21 cellular contexts compared by ENCODE assay signal in genomic region chr19:47443331-47443730, GRCh38. TPM values are rescaled to one million over a fixed set of nuclear protein-coding genes. Genes with fewer than 3 reads are reported as not detected.
DNase-seq lines count a peak whose midpoint lies in the region; ATAC-seq, FAIRE-seq and TF ChIP-seq lines count a peak whose summit lies in the region.
"Had no signal": no experiment of that assay in that cellular context is flagged by ENCODE, and none has a peak within 500 bp of the region (broad histone marks: within the 10 kb centered on the region; RNA-seq: fewer than 3 reads in every experiment).

No MANE protein-coding gene starts in this region.

- CTCF ChIA-PET in H1 (lab: Charles Lee; ENCODE audit: partially characterized antibody): interaction anchor here (0.8 to 24.5 kb wide), 3 partner anchors 40 to 264 kb away, joined by 3 to 436 read pairs (median 3); partner anchors contain the start of genes EHD2 and KPTN

- H3K27me3 ChIP-seq in H1 (replicated peaks in 1 of 4; ENCODE audit: control insufficient read depth in 3 of 4, extremely low read depth in 1 of 4, insufficient read depth in 3 of 4, low read length in 3 of 4) (peaks cover 0 to 8% (median 7%) of the 10 kb centered on the region in 4 experiments; a peak in 5 of 7 replicates), left ventricle myocardium inferior (ENCODE audit: low read depth) (peaks cover 90% of the 10 kb centered on the region)

- no peak overlapping the region for H3K27ac Mint-ChIP-seq in activated naive CD8-positive, alpha-beta T cell treated with anti-CD3 and anti-CD28 coated beads, Interleukin-2, amount 10 ng/mL, durations not matched to agents 7 days and 5 days
- no peak overlapping the region for H3K27ac Mint-ChIP-seq in activated naive CD8-positive, alpha-beta T cell treated with anti-CD3 and anti-CD28 coated beads, Interleukin-2, amount 50 U/mL, for 24 hours
- H3K27ac Mint-ChIP-seq in natural killer cell: no peak overlapping the region
- peak overlapping the region; percentile 3 for H3K27ac Mint-ChIP-seq in stimulated activated effector memory CD8-positive, alpha-beta T cell treated with anti-CD3 and anti-CD28 coated beads, Interleukin-12 subunit alpha, Interleukin-12 subunit beta, amount 100 ng/mL, for 72 hours
- H3K27ac Mint-ChIP-seq: GM23338 had no signal

- H3K4me2 ChIP-seq in H1 (ENCODE audit: insufficient read depth in 1 of 2, low read depth in 2 of 2, low read length in 2 of 2): no peak overlapping the region
- H3K4me2 ChIP-seq: BLaER1, GM23338 had no signal

- no peaks in the 10 kb centered on the region for H3K36me3 Mint-ChIP-seq in activated naive CD8-positive, alpha-beta T cell treated with anti-CD3 and anti-CD28 coated beads, Interleukin-2, amount 10 ng/mL, durations not matched to agents 7 days and 5 days
- no peaks in the 10 kb centered on the region for H3K36me3 Mint-ChIP-seq in activated naive CD8-positive, alpha-beta T cell treated with anti-CD3 and anti-CD28 coated beads, Interleukin-2, amount 50 U/mL, for 24 hours (ENCODE audit: low read depth)
- no peaks in the 10 kb centered on the region for H3K36me3 Mint-ChIP-seq in natural killer cell
- no peaks in the 10 kb centered on the region for H3K36me3 Mint-ChIP-seq in stimulated activated effector memory CD8-positive, alpha-beta T cell treated with anti-CD3 and anti-CD28 coated beads, Interleukin-12 subunit alpha, Interleukin-12 subunit beta, amount 100 ng/mL, for 72 hours

- peak overlapping the region; percentile 81; the same call in 1 of the 2 replicates for H2BK15ac ChIP-seq in H1 (ENCODE audit: low read length)

- no peak for DNase-seq in activated naive CD8-positive, alpha-beta T cell treated with anti-CD3 and anti-CD28 coated beads, Interleukin-2, amount 10 ng/mL, durations not matched to agents 7 days and 5 days
- DNase-seq in activated naive CD8-positive, alpha-beta T cell treated with anti-CD3 and anti-CD28 coated beads, Interleukin-2, amount 50 U/mL, for 24 hours: no peak
- DNase-seq in H1 (ENCODE audit: low read depth in 1 of 2, low spot score in 2 of 2): no peak
- DNase-seq in natural killer cell: no peak
- no peak for DNase-seq in stimulated activated effector memory CD8-positive, alpha-beta T cell treated with anti-CD3 and anti-CD28 coated beads, Interleukin-12 subunit alpha, Interleukin-12 subunit beta, amount 100 ng/mL, for 72 hours (ENCODE audit: low spot score in 2 of 2)
- no peak for DNase-seq in COLO829 (ENCODE audit: low spot score)
- DNase-seq in left ventricle myocardium inferior: no peak
- DNase-seq in KBM-7: no peak
- DNase-seq: COR-L47, DMS153, DMS79 treated with DMSO at 0.1 percent for 48 hours, EL, H9 had no signal

- H3K4me1 Mint-ChIP-seq in activated naive CD8-positive, alpha-beta T cell treated with anti-CD3 and anti-CD28 coated beads, Interleukin-2, amount 10 ng/mL, durations not matched to agents 7 days and 5 days: peaks cover 39% of the 10 kb centered on the region
- H3K4me1 Mint-ChIP-seq in activated naive CD8-positive, alpha-beta T cell treated with anti-CD3 and anti-CD28 coated beads, Interleukin-2, amount 50 U/mL, for 24 hours: peaks cover 43% of the 10 kb centered on the region
- peaks cover 41 to 52% of the 10 kb centered on the region in 2 donors for H3K4me1 Mint-ChIP-seq in natural killer cell
- H3K4me1 Mint-ChIP-seq in stimulated activated effector memory CD8-positive, alpha-beta T cell treated with anti-CD3 and anti-CD28 coated beads, Interleukin-12 subunit alpha, Interleukin-12 subunit beta, amount 100 ng/mL, for 72 hours: peaks cover 54% of the 10 kb centered on the region

- no peak overlapping the region for H4K8ac ChIP-seq in H1 (ENCODE audit: extremely low read depth, insufficient read depth, low read length)

- no peak for FAIRE-seq in H1 (lab: Jason Lieb, UNC)
- FAIRE-seq: D721Med, G401.6, GM12891, HepG2, HTR-8/SVneo had no signal

- H3K79me1 ChIP-seq in H1 (ENCODE audit: low read depth, low read length): no peaks in the 10 kb centered on the region; the same call in 1 of the 2 replicates

- H3K14ac ChIP-seq in H1 (ENCODE audit: insufficient read length): no peak overlapping the region

- no peak for TF ChIP-seq EP300 in H1 (IDR thresholded peaks at IDR 0.05; ENCODE audit: borderline replicate concordance in 1 of 2, low read depth in 2 of 2, low read length in 2 of 2)

- H2BK20ac ChIP-seq in H1 (ENCODE audit: low read length): no peak overlapping the region

- no peak overlapping the region for H3K56ac ChIP-seq in H1 (replicated peaks; ENCODE audit: insufficient read length, low read depth, low read length)

- no peak overlapping the region for H3K18ac ChIP-seq in H1 (ENCODE audit: extremely low read depth, low read length)

- TF ChIP-seq CTCF in H1 (IDR thresholded peaks at IDR 0.05; ENCODE audit: control extremely low read depth in 1 of 3, insufficient read depth in 1 of 3, low read depth in 1 of 3, low read length in 3 of 3) (no peak), natural killer cell (IDR thresholded peaks at IDR 0.05) (no peak), left ventricle myocardium inferior (IDR thresholded peaks at IDR 0.05; ENCODE audit: borderline replicate concordance) (no peak)

- H2BK12ac ChIP-seq in H1 (ENCODE audit: low read depth, low read length): no peak overlapping the region

- no peak overlapping the region for H3K9ac ChIP-seq in H1 (replicated peaks in 1 of 4; ENCODE audit: extremely low read depth in 1 of 4, low read depth in 3 of 4, low read length in 3 of 4)
- H3K9ac ChIP-seq: BLaER1 had no signal

- WGBS in H1 (ENCODE audit: extremely low coverage in 1 of 2, insufficient coverage in 1 of 2, insufficient read length in 1 of 2, insufficient replicate concordance in 2 of 2, low coverage in 1 of 2, low lambda C conversion rate in 2 of 2, missing lambda C conversion rate in 1 of 2), 2 experiments: 79% methylated on average over 12 of the region's 12 CpGs; no CpG with 5 or more reads in 1 of the 2 experiments

- POLR2A ChIA-PET in activated naive CD8-positive, alpha-beta T cell treated with anti-CD3 and anti-CD28 coated beads, Interleukin-2, amount 10 ng/mL, durations not matched to agents 7 days and 5 days (lab: Charles Lee): interaction anchor here (0.6 kb wide), 1 partner anchor 302 kb away, joined by 3 read pairs; the partner anchor contains the start of gene NOP53
- POLR2A ChIA-PET in H1 (lab: Charles Lee; ENCODE audit: partially characterized antibody): interaction anchor here (0.6 kb wide), 1 partner anchor 10 kb away, joined by 3 read pairs; no protein-coding TSS in a partner anchor

- ATAC-seq in activated naive CD8-positive, alpha-beta T cell treated with anti-CD3 and anti-CD28 coated beads, Interleukin-2, amount 10 ng/mL, durations not matched to agents 7 days and 5 days (ENCODE audit: low read depth): no peak
- no peak for ATAC-seq in activated naive CD8-positive, alpha-beta T cell treated with anti-CD3 and anti-CD28 coated beads, Interleukin-2, amount 50 U/mL, for 24 hours
- no peak for ATAC-seq in natural killer cell
- peak; percentile 29 for ATAC-seq in stimulated activated effector memory CD8-positive, alpha-beta T cell treated with anti-CD3 and anti-CD28 coated beads, Interleukin-12 subunit alpha, Interleukin-12 subunit beta, amount 100 ng/mL, for 72 hours
- ATAC-seq: GM23338, HepG2 had no signal

- H3K4ac ChIP-seq in H1 (replicated peaks; ENCODE audit: insufficient read length, low read depth, low read length): no peak overlapping the region

- no peak for TF ChIP-seq RAD21 in H1 (IDR thresholded peaks at IDR 0.05 in 1 of 2, conservative IDR thresholded peaks at IDR 0.05 in 1 of 2; ENCODE audit: low read depth in 2 of 2, low read length in 2 of 2)

- H3K27ac ChIP-seq in H1 (ENCODE audit: low read depth, low read length) (no peak overlapping the region), left ventricle myocardium inferior (replicated peaks) (no peak overlapping the region)
- H3K27ac ChIP-seq: 22Rv1, BLaER1 had no signal

- no peak overlapping the region for H2BK5ac ChIP-seq in H1 (ENCODE audit: low read depth, low read length)

- H3K36me3 ChIP-seq in H1 (ENCODE audit: control insufficient read depth in 2 of 4, insufficient read depth in 4 of 4, low read length in 3 of 4) (no peaks in the 10 kb centered on the region), left ventricle myocardium inferior (no peaks in the 10 kb centered on the region)
- H3K36me3 ChIP-seq: BLaER1 had no signal

- peaks cover 2 to 19% of the 10 kb centered on the region in 2 experiments for H4K20me1 ChIP-seq in H1 (replicated peaks in 1 of 2; ENCODE audit: control insufficient read depth in 1 of 2, insufficient read depth in 2 of 2, low read length in 2 of 2)

- no peaks in the 10 kb centered on the region for H3K79me2 ChIP-seq in H1 (ENCODE audit: control insufficient read depth in 1 of 2, insufficient read depth in 2 of 2, low read length in 2 of 2)

- H3K4me1 ChIP-seq in H1 (replicated peaks in 1 of 4; ENCODE audit: control insufficient read depth in 3 of 4, insufficient read depth in 4 of 4, low read length in 3 of 4) (peaks cover 2 to 13% (median 9%) of the 10 kb centered on the region in 4 experiments), left ventricle myocardium inferior (peaks cover 9% of the 10 kb centered on the region)

- H3K9me3 ChIP-seq in H1 (ENCODE audit: insufficient read depth in 2 of 2, low read depth in 1 of 2, low read length in 1 of 2): no peaks in the 10 kb centered on the region
- H3K9me3 ChIP-seq in left ventricle myocardium inferior (replicated peaks): no peaks in the 10 kb centered on the region
- H3K9me3 ChIP-seq: BLaER1 had no signal

- H4K91ac ChIP-seq in H1 (replicated peaks; ENCODE audit: insufficient read length, low read length): no peak overlapping the region

- no peak overlapping the region for H2AFZ ChIP-seq in H1 (ENCODE audit: low read length)
- H2AFZ ChIP-seq: GM23338 had no signal

- H3K23me2 ChIP-seq in H1 (ENCODE audit: low read depth, low read length): peaks cover 21% of the 10 kb centered on the region; the same call in 1 of the 2 replicates

- in situ Hi-C loops in KBM-7 (cut with MboI; ENCODE audit: low pct_unique_long_range_greater_than_20kb, low sequenced_read_pairs): no loop called here

- H3K9me3 Mint-ChIP-seq in activated naive CD8-positive, alpha-beta T cell treated with anti-CD3 and anti-CD28 coated beads, Interleukin-2, amount 10 ng/mL, durations not matched to agents 7 days and 5 days: no peaks in the 10 kb centered on the region
- H3K9me3 Mint-ChIP-seq in activated naive CD8-positive, alpha-beta T cell treated with anti-CD3 and anti-CD28 coated beads, Interleukin-2, amount 50 U/mL, for 24 hours: no peaks in the 10 kb centered on the region
- H3K9me3 Mint-ChIP-seq in natural killer cell: no peaks in the 10 kb centered on the region
- no peaks in the 10 kb centered on the region for H3K9me3 Mint-ChIP-seq in stimulated activated effector memory CD8-positive, alpha-beta T cell treated with anti-CD3 and anti-CD28 coated beads, Interleukin-12 subunit alpha, Interleukin-12 subunit beta, amount 100 ng/mL, for 72 hours
- H3K9me3 Mint-ChIP-seq: GM23338, H9 had no signal

- no peak for TF ChIP-seq POLR2A in H1 (IDR thresholded peaks at IDR 0.05; ENCODE audit: control extremely low read depth in 1 of 2, low read depth in 2 of 2, low read length in 2 of 2)

- no peak overlapping the region for H3K4me3 ChIP-seq in H1 (ENCODE audit: extremely low read depth in 1 of 4, insufficient read depth in 2 of 4, low read depth in 3 of 4, low read length in 4 of 4)
- no peak overlapping the region for H3K4me3 ChIP-seq in left ventricle myocardium inferior
- H3K4me3 ChIP-seq: BLaER1, GM23338 had no signal

- H3K27me3 Mint-ChIP-seq in activated naive CD8-positive, alpha-beta T cell treated with anti-CD3 and anti-CD28 coated beads, Interleukin-2, amount 10 ng/mL, durations not matched to agents 7 days and 5 days: peaks cover 48% of the 10 kb centered on the region
- peaks cover 68% of the 10 kb centered on the region for H3K27me3 Mint-ChIP-seq in activated naive CD8-positive, alpha-beta T cell treated with anti-CD3 and anti-CD28 coated beads, Interleukin-2, amount 50 U/mL, for 24 hours
- H3K27me3 Mint-ChIP-seq in natural killer cell (ENCODE audit: low read depth in 2 of 2): peaks cover 67 to 71% of the 10 kb centered on the region in 2 donors

- H3K23ac ChIP-seq in H1 (ENCODE audit: insufficient read length): no peak overlapping the region

- peak overlapping the region; percentile 3 for H3K4me3 Mint-ChIP-seq in activated naive CD8-positive, alpha-beta T cell treated with anti-CD3 and anti-CD28 coated beads, Interleukin-2, amount 10 ng/mL, durations not matched to agents 7 days and 5 days
- H3K4me3 Mint-ChIP-seq in activated naive CD8-positive, alpha-beta T cell treated with anti-CD3 and anti-CD28 coated beads, Interleukin-2, amount 50 U/mL, for 24 hours: no peak overlapping the region
- H3K4me3 Mint-ChIP-seq in natural killer cell: peak overlapping the region; percentile 4
- peak overlapping the region; percentile 66 for H3K4me3 Mint-ChIP-seq in stimulated activated effector memory CD8-positive, alpha-beta T cell treated with anti-CD3 and anti-CD28 coated beads, Interleukin-12 subunit alpha, Interleukin-12 subunit beta, amount 100 ng/mL, for 72 hours

- no peak overlapping the region for H2AK5ac ChIP-seq in H1 (ENCODE audit: low read depth, low read length)

- no peak overlapping the region for H4K5ac ChIP-seq in H1 (ENCODE audit: insufficient read length, low read depth, low read length)

- intact Hi-C loops in natural killer cell (cut with micrococcal nuclease) (no loop called here), left ventricle myocardium inferior (cut with micrococcal nuclease) (no loop called here)

- no peak overlapping the region for H2BK120ac ChIP-seq in H1 (replicated peaks; ENCODE audit: low read depth, low read length)

RNA-seq across cellular contexts. Expression of gene MEIS3, which starts 24.0 kb away (rescaled TPM):
- total RNA-seq in activated naive CD8-positive, alpha-beta T cell treated with anti-CD3 and anti-CD28 coated beads, Interleukin-2, amount 10 ng/mL, durations not matched to agents 7 days and 5 days: under 1 TPM in 1 of 2 experiments, not detected in 1; 0.68 TPM
- total RNA-seq in H1 (2021; fragmentation: NEBNext Ultra II Directional; extraction: Animal tissue kit (Norgen Biotek cat#: 25700)): 27.4 and 28.2 TPM in 2 replicates
- polyA plus RNA-seq in H1 (2011; rRNA removed): 24.5 and 34.0 TPM in 2 replicates
- 25.2 TPM for polyA plus RNA-seq in H1 (2011; cell fraction: cytosol; rRNA removed)
- 40.6 TPM for polyA plus RNA-seq in H1 (2011; cell fraction: nucleus; rRNA removed)
- 21.5 to 39.7 TPM (median 35.7 TPM) in 4 replicates for polyA plus RNA-seq in H1 (2012, experiment 1 of 2)
- polyA plus RNA-seq in H1 (2012, experiment 2 of 2): 30.6 TPM
- polyA plus RNA-seq in H1 (2013, experiment 1 of 2): 36.7 TPM
- polyA plus RNA-seq in H1 (2013, experiment 2 of 2): 36.5 TPM
- polyA minus RNA-seq in H1 (2011; rRNA and poly(A)+ RNA removed): 11.1 TPM in 2 replicates
- 12.3 TPM for polyA minus RNA-seq in H1 (2011; cell fraction: cytosol; rRNA and poly(A)+ RNA removed)
- 11.0 TPM for polyA minus RNA-seq in H1 (2011; cell fraction: nucleus; rRNA and poly(A)+ RNA removed)
- total RNA-seq in natural killer cell (not detected), left ventricle myocardium inferior (3.2 TPM)

RNA-seq across cellular contexts. Expression of gene SLC8A2, which starts 28.4 kb away (rescaled TPM):
- under 1 TPM in 1 of 2 experiments, not detected in 1; 0.20 TPM for total RNA-seq in activated naive CD8-positive, alpha-beta T cell treated with anti-CD3 and anti-CD28 coated beads, Interleukin-2, amount 10 ng/mL, durations not matched to agents 7 days and 5 days
- 7.3 and 8.3 TPM in 2 replicates for total RNA-seq in H1 (2021; fragmentation: NEBNext Ultra II Directional; extraction: Animal tissue kit (Norgen Biotek cat#: 25700))
- 12.4 and 15.7 TPM in 2 replicates for polyA plus RNA-seq in H1 (2011; rRNA removed)
- polyA plus RNA-seq in H1 (2011; cell fraction: cytosol; rRNA removed): 9.3 TPM
- polyA plus RNA-seq in H1 (2011; cell fraction: nucleus; rRNA removed): 16.6 TPM
- polyA plus RNA-seq in H1 (2012, experiment 1 of 2): 7.1 to 14.9 TPM (median 11.4 TPM) in 4 replicates
- 6.9 TPM for polyA plus RNA-seq in H1 (2012, experiment 2 of 2)
- polyA plus RNA-seq in H1 (2013, experiment 1 of 2): 6.6 TPM
- 6.1 TPM for polyA plus RNA-seq in H1 (2013, experiment 2 of 2)
- 27.9 and 30.5 TPM in 2 replicates for polyA minus RNA-seq in H1 (2011; rRNA and poly(A)+ RNA removed)
- polyA minus RNA-seq in H1 (2011; cell fraction: cytosol; rRNA and poly(A)+ RNA removed): 12.6 TPM
- polyA minus RNA-seq in H1 (2011; cell fraction: nucleus; rRNA and poly(A)+ RNA removed): 9.7 TPM
- total RNA-seq in natural killer cell (under 1 TPM in 1 of 3 donors, not detected in 2; 0.20 TPM), left ventricle myocardium inferior (0.30 TPM)
- polyA plus RNA-seq: HepG2 had no signal

RNA-seq across cellular contexts. Expression of gene KPTN, which starts 40.7 kb away (rescaled TPM):
- 1 to 10 TPM; 8.0 to 8.6 TPM for total RNA-seq in activated naive CD8-positive, alpha-beta T cell treated with anti-CD3 and anti-CD28 coated beads, Interleukin-2, amount 10 ng/mL, durations not matched to agents 7 days and 5 days
- 23.6 and 28.0 TPM in 2 replicates for total RNA-seq in H1 (2021; fragmentation: NEBNext Ultra II Directional; extraction: Animal tissue kit (Norgen Biotek cat#: 25700))
- polyA plus RNA-seq in H1 (2011; rRNA removed): 31.3 and 45.2 TPM in 2 replicates
- 29.4 TPM for polyA plus RNA-seq in H1 (2011; cell fraction: cytosol; rRNA removed)
- 57.8 TPM for polyA plus RNA-seq in H1 (2011; cell fraction: nucleus; rRNA removed)
- 22.6 to 33.3 TPM (median 31.1 TPM) in 4 replicates for polyA plus RNA-seq in H1 (2012, experiment 1 of 2)
- polyA plus RNA-seq in H1 (2012, experiment 2 of 2): 27.0 TPM
- polyA plus RNA-seq in H1 (2013, experiment 1 of 2): 24.6 TPM
- 23.7 TPM for polyA plus RNA-seq in H1 (2013, experiment 2 of 2)
- 14.6 and 16.5 TPM in 2 replicates for polyA minus RNA-seq in H1 (2011; rRNA and poly(A)+ RNA removed)
- 6.9 TPM for polyA minus RNA-seq in H1 (2011; cell fraction: cytosol; rRNA and poly(A)+ RNA removed)
- polyA minus RNA-seq in H1 (2011; cell fraction: nucleus; rRNA and poly(A)+ RNA removed): 9.3 TPM
- total RNA-seq in natural killer cell: 1 to 10 TPM; 3.0 to 4.2 (median 3.6) TPM
- total RNA-seq in left ventricle myocardium inferior: 10.9 TPM
